1 cellular context compared by ENCODE assay signal in genomic region chr22:45240810-45241631, GRCh38.
TF ChIP-seq lines count a peak whose summit lies in the region.

Gene KIAA0930 (minus strand): TSS chr22:45240894. CDS start chr22:45240703, 191 bp downstream.

TF ChIP-seq in GM23338, 12 proteins besides CTCF, POLR2A, EP300 and RAD21 (continued from another document):
- no peak for TF ChIP-seq ZNF462 (CRISPR knock-in tag; IDR thresholded peaks at IDR 0.05)
- TF ChIP-seq POLR2AphosphoS5 (IDR thresholded peaks at IDR 0.05; ENCODE audit: low read depth) = no peak; the same call in none of the 2 replicates
- no peak for TF ChIP-seq ETS1 (IDR thresholded peaks at IDR 0.05)
- no peak for TF ChIP-seq ZNF114 (CRISPR knock-in tag; IDR thresholded peaks at IDR 0.05)
- TF ChIP-seq EZH2 (IDR thresholded peaks at IDR 0.05; ENCODE audit: low read depth, unreplicated experiment) = no peak
- TF ChIP-seq CREB1 (CRISPR knock-in tag; IDR thresholded peaks at IDR 0.05; ENCODE audit: low read depth) = no peak
- TF ChIP-seq ZNF331 (CRISPR knock-in tag; IDR thresholded peaks at IDR 0.05; ENCODE audit: low read depth) = no peak
- no peak for TF ChIP-seq EZH2phosphoT487 (IDR thresholded peaks at IDR 0.05; ENCODE audit: unreplicated experiment)
- TF ChIP-seq JUNB (IDR thresholded peaks at IDR 0.05; ENCODE audit: unreplicated experiment) = no peak
- TF ChIP-seq STAT1 (IDR thresholded peaks at IDR 0.05; ENCODE audit: unreplicated experiment) = no peak
TF ChIP-seq in GM23338: peak in this region for 0.
